ENCODE assay signal across 8 cellular contexts in the genomic region with DNA sequence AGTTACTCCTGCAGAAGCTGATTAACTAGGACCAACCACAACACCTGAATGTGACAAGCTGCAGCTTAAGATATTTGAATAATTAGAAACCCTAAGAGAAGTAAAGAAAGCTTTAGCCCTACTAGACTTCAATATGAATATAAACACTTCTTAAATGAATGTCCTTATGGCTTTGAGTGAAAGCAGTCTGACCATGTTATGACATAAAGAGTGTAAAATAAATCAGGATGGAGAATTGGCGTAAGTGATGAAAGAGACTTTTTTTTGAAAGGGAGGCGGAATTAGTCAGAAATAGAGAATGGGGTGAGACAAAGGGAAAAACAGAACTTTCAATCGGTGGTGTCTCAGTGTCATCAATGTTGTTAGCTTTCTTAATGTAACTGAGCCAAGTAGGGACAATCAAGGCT.
"Had no signal": no experiment of that assay in that cellular context is flagged by ENCODE, and none has a peak within 500 bp of the region (broad histone marks: within the 10 kb centered on the region; RNA-seq: fewer than 3 reads in every experiment).

No MANE protein-coding gene starts in this region.

- H3K9ac ChIP-seq: KMS-11 had no signal

- ATAC-seq: GM23338, HepG2 had no signal

- H3K4me2 ChIP-seq: GM23338, KMS-11 had no signal

- H3K4me3 ChIP-seq: GM23338 had no signal

- DNase-seq: H9, HCEC 1CT, Karpas-422, KBM-7 had no signal

- H2AFZ ChIP-seq: GM23338 had no signal

- H3K27ac ChIP-seq: HL-60, KMS-11 had no signal
